ENCODE assay signal across 17 cellular contexts in genomic region chr3:131306242-131306641, GRCh38.
DNase-seq lines count a peak whose midpoint lies in the region; ATAC-seq and TF ChIP-seq lines count a peak whose summit lies in the region.
"Had no signal": no experiment of that assay in that cellular context is flagged by ENCODE, and none has a peak within 500 bp of the region (broad histone marks: within the 10 kb centered on the region; RNA-seq: fewer than 3 reads in every experiment).

No MANE protein-coding gene starts in this region.

- intact Hi-C loops in breast epithelium (cut with DNase I; ENCODE audit: low total_unique reads), result no loop called here

- no peaks in the 10 kb centered on the region for H3K36me3 ChIP-seq in breast epithelium
- H3K36me3 ChIP-seq: BLaER1, HAP-1 had no signal

- no peaks in the 10 kb centered on the region for H3K4me1 ChIP-seq in breast epithelium
- H3K4me1 ChIP-seq: Caco-2, HAP-1 had no signal

- H3K4me3 ChIP-seq in GM12865 (ENCODE audit: low read depth, low read length) (no peak overlapping the region), breast epithelium (no peak overlapping the region)
- H3K4me3 ChIP-seq: BLaER1, HAP-1 had no signal

- in situ Hi-C loops in GM13976 (cut with MboI; ENCODE audit: low sequenced_read_pairs, unreplicated experiment), result no loop called here

- peak; percentile 47 for DNase-seq in GM12865 (ENCODE audit: low read depth)
- DNase-seq in GM13976 (ENCODE audit: low spot score), result peak; percentile 24
- no peak for DNase-seq in SW 1271 (lab: John Stamatoyannopoulos, UW)
- no peak for DNase-seq in breast epithelium (ENCODE audit: low spot score in 2 of 2)
- DNase-seq: Caco-2; CD4-positive, CD25-positive, alpha-beta regulatory T cell; CD8-positive, alpha-beta T cell; DMS153; DND-41; GOT3; HFFc6 had no signal

- no peaks in the 10 kb centered on the region for H3K27me3 ChIP-seq in breast epithelium
- H3K27me3 ChIP-seq: BLaER1 had no signal

- no peak overlapping the region for H3K27ac ChIP-seq in breast epithelium
- H3K27ac ChIP-seq: 22Rv1, BLaER1, C4-2B had no signal

- no peak for TF ChIP-seq POLR2A in breast epithelium (IDR thresholded peaks at IDR 0.05)

- no peaks in the 10 kb centered on the region for H3K9me3 ChIP-seq in breast epithelium
- H3K9me3 ChIP-seq: BLaER1, Caco-2, HAP-1 had no signal

- no peak for TF ChIP-seq CTCF in GM12865 (IDR thresholded peaks at IDR 0.05; ENCODE audit: insufficient read depth, low read depth, low read length, missing control alignments)
- TF ChIP-seq CTCF in GM13976 (IDR thresholded peaks at IDR 0.05; ENCODE audit: borderline replicate concordance, control extremely low read depth, extremely low read depth, insufficient read depth, missing control alignments), result no peak
- TF ChIP-seq CTCF in breast epithelium (IDR thresholded peaks at IDR 0.05), result no peak

- peak; percentile 68 for ATAC-seq in HG03025 (IDR thresholded peaks at IDR 0.05; ENCODE audit: low FRiP score, unreplicated experiment)
- ATAC-seq in GM19328 (IDR thresholded peaks at IDR 0.05; ENCODE audit: unreplicated experiment), result no peak
- ATAC-seq: CD8-positive, alpha-beta T cell had no signal

Comparison
In these comparisons a context has a peak if more than half of its experiments do, and no peak if none do; other contexts are left out.
1. DNase-seq: peak in GM12865 (single experiment) and GM13976 (single experiment); none in SW 1271 (0 of 2) and breast epithelium (0 of 2).